In genomic region chr5:126492939-126493338, GRCh38 we compare ENCODE assay signal across 8 cellular contexts.
DNase-seq lines count a peak whose midpoint lies in the region; ATAC-seq and TF ChIP-seq lines count a peak whose summit lies in the region.

No MANE protein-coding gene starts in this region.

- no peaks in the 10 kb centered on the region for H3K27me3 Mint-ChIP-seq in T-helper 17 cell

- no peak overlapping the region for H3K4me3 ChIP-seq in dorsolateral prefrontal cortex
- no peak overlapping the region for H3K4me3 ChIP-seq in ovary

- H3K27ac Mint-ChIP-seq in T-helper 17 cell = no peak overlapping the region

- peaks cover 15% of the 10 kb centered on the region for H3K4me1 ChIP-seq in ovary (ENCODE audit: insufficient read depth)

- WGBS in ovary, 3 donors = 12 to 29% (median 17%) methylated on average over 8 of the region's 8 CpGs

- H3K27ac ChIP-seq in dorsolateral prefrontal cortex (peak overlapping the region in 45 of 59 donors; percentile 4 to 91 (median 57)), ovary (peak overlapping the region; percentile 50 to 82)

- H3K9me3 ChIP-seq in ovary = no peaks in the 10 kb centered on the region
- no peaks in the 10 kb centered on the region for H3K9me3 ChIP-seq in T-helper 17 cell (ENCODE audit: control insufficient read depth, low read length, poor library complexity, severe bottlenecking)

- no peak for TF ChIP-seq POLR2A in ovary (IDR thresholded peaks at IDR 0.05)

- peak; percentile 36; the same call in 1 of the 3 replicates for TF ChIP-seq CTCF in GM12872 (IDR thresholded peaks at IDR 0.05; ENCODE audit: insufficient read depth, low read depth, low read length)
- peak in 35 of 56 donors; percentile 10 to 56 (median 26) for TF ChIP-seq CTCF in dorsolateral prefrontal cortex (IDR thresholded peaks at IDR 0.05 in 54 of 56, conservative IDR thresholded peaks at IDR 0.05 in 2 of 56; ENCODE audit: low read depth in 1 of 56, partially characterized antibody in 56 of 56)
- peak; percentile 28 to 61 (median 59) for TF ChIP-seq CTCF in ovary (IDR thresholded peaks at IDR 0.05)

- ATAC-seq in T-helper 17 cell (no peak), GM19455 (IDR thresholded peaks at IDR 0.05; ENCODE audit: unreplicated experiment) (no peak)

- peaks cover 10% of the 10 kb centered on the region for H3K36me3 Mint-ChIP-seq in T-helper 17 cell (ENCODE audit: low read depth)

- peak; percentile 47 for DNase-seq in NCI-H748 (lab: John Stamatoyannopoulos, UW; ENCODE audit: unreplicated experiment)
- DNase-seq in dorsolateral prefrontal cortex = no peak
- peak; percentile 72 to 85 (median 76) for DNase-seq in ovary
- DNase-seq in HuH-7.5 (ENCODE audit: low spot score) = no peak
- no peak for DNase-seq in T-helper 17 cell
- DNase-seq in NCI-H1105 (lab: John Stamatoyannopoulos, UW) = no peak

- no peak for TF ChIP-seq EP300 in ovary (IDR thresholded peaks at IDR 0.05)

- intact Hi-C loops in dorsolateral prefrontal cortex (cut with DNase I) (loop anchor here in 1 of 2 donors (2.0 kb wide), 1 partner anchor 138 kb away; no protein-coding TSS in a partner anchor), ovary (cut with DNase I) (no loop called here)

- no peaks in the 10 kb centered on the region for H3K4me1 Mint-ChIP-seq in T-helper 17 cell

- no peaks in the 10 kb centered on the region for H3K27me3 ChIP-seq in dorsolateral prefrontal cortex
- no peaks in the 10 kb centered on the region for H3K27me3 ChIP-seq in ovary

- no peaks in the 10 kb centered on the region for H3K36me3 ChIP-seq in ovary

- H3K4me3 Mint-ChIP-seq in T-helper 17 cell = no peak overlapping the region

Comparison
In these comparisons a context has a peak if more than half of its experiments do, and no peak if none do; other contexts are left out.
1. DNase-seq: peak in NCI-H748 (single experiment) and ovary (5 of 5); none in dorsolateral prefrontal cortex (0 of 10), HuH-7.5 (single experiment), T-helper 17 cell (0 of 3) and NCI-H1105 (single experiment).
2. Peak in every context shown above with its lines, with median percentiles within 50 percentile points of each other: CTCF ChIP-seq.